ENCODE assay signal across 9 cellular contexts in the genomic region with DNA sequence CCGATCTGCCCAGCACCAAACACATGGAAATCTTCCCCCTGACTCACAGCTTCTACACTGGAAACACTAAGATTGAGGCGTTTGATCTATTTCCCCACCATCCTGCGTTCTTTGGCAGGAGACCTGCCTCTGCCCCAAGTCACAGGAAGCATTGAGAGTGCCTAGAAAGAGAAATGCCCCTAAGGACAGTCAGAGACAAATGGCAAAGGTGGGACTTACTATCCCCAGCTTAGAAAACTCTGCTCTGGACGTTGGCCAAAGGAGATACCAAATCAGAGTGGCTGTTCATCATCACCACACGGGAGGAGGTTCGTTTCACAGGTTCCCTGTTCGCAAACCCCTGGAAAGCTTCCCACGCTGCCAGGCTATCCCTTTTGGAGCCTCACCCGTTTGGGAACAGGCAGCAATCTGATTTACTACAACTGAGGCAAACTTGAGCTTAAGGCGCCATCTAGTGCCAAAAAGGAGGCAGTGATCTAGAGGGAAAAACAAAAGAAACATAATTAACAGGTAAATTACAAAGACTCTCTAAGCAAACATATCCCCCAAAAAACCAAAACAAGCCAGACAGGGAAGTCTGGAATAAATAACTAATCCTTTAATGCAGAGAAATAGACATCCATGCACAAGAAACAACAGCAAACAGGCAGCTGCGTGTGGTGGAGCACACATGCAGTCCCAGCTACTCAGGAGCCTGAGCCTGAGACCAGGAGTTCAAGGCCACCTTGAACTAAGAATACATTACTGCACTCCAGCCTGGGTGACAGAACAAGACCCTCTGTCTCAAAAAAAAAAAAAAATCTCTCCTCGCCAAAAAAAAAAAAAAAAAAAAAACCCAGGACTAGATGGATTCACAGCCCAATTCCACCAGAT. TPM values are rescaled to one million over a fixed set of nuclear protein-coding genes. Genes with fewer than 3 reads are reported as not detected.
DNase-seq lines count a peak whose midpoint lies in the region; ATAC-seq and TF ChIP-seq lines count a peak whose summit lies in the region.
"Had no signal": no experiment of that assay in that cellular context is flagged by ENCODE, and none has a peak within 500 bp of the region (broad histone marks: within the 10 kb centered on the region; RNA-seq: fewer than 3 reads in every experiment).

No MANE protein-coding gene starts in this region.

- peaks cover 3% of the 10 kb centered on the region for H3K9me3 Mint-ChIP-seq in activated naive CD8-positive, alpha-beta T cell treated with anti-CD3 and anti-CD28 coated beads, Interleukin-2, amount 50 U/mL, for 24 hours

- no peak overlapping the region for H3K4me3 Mint-ChIP-seq in activated naive CD8-positive, alpha-beta T cell treated with anti-CD3 and anti-CD28 coated beads, Interleukin-2, amount 50 U/mL, for 24 hours
- H3K4me3 Mint-ChIP-seq: naive B cell had no signal

- ATAC-seq in activated naive CD8-positive, alpha-beta T cell treated with anti-CD3 and anti-CD28 coated beads, Interleukin-2, amount 50 U/mL, for 24 hours, result no peak

- peak overlapping the region; percentile 35 for H3K4me2 ChIP-seq in OCI-LY3 (ENCODE audit: low read length)

- no peak overlapping the region for H3K27ac Mint-ChIP-seq in activated naive CD8-positive, alpha-beta T cell treated with anti-CD3 and anti-CD28 coated beads, Interleukin-2, amount 50 U/mL, for 24 hours
- H3K27ac Mint-ChIP-seq: naive B cell had no signal

- no peak overlapping the region for H3K27ac ChIP-seq in OCI-LY3 (ENCODE audit: low read length)

- peaks cover 45% of the 10 kb centered on the region for H3K27me3 Mint-ChIP-seq in activated naive CD8-positive, alpha-beta T cell treated with anti-CD3 and anti-CD28 coated beads, Interleukin-2, amount 50 U/mL, for 24 hours

- no peaks in the 10 kb centered on the region for H3K79me2 ChIP-seq in OCI-LY3 (ENCODE audit: low read length)

- H3K9me3 ChIP-seq in OCI-LY3 (ENCODE audit: insufficient read depth, low read length), result peaks cover 6% of the 10 kb centered on the region; the same call in 1 of the 2 replicates

- no peak overlapping the region for H3K4me3 ChIP-seq in OCI-LY3 (ENCODE audit: low read length)
- no peak overlapping the region for H3K4me3 ChIP-seq in fibroblast of mammary gland (ENCODE audit: control insufficient read depth, low read depth, low read length)

- TF ChIP-seq CTCF in OCI-LY3 (IDR thresholded peaks at IDR 0.05; ENCODE audit: low read depth, low read length), result peak; percentile 97
- TF ChIP-seq CTCF in fibroblast of mammary gland (conservative IDR thresholded peaks at IDR 0.05; ENCODE audit: control insufficient read depth, insufficient read depth, low read depth, low read length), result peak; percentile 79

- H3K4me1 Mint-ChIP-seq in activated naive CD8-positive, alpha-beta T cell treated with anti-CD3 and anti-CD28 coated beads, Interleukin-2, amount 50 U/mL, for 24 hours, result no peaks in the 10 kb centered on the region
- H3K4me1 Mint-ChIP-seq: naive B cell had no signal

- H3K36me3 ChIP-seq in OCI-LY3 (replicated peaks; ENCODE audit: low read depth, low read length), result no peaks in the 10 kb centered on the region

- H3K27me3 ChIP-seq in OCI-LY3 (ENCODE audit: low read depth, low read length), result peaks cover 45% of the 10 kb centered on the region

- H3K36me3 Mint-ChIP-seq in activated naive CD8-positive, alpha-beta T cell treated with anti-CD3 and anti-CD28 coated beads, Interleukin-2, amount 50 U/mL, for 24 hours (ENCODE audit: low read depth), result no peaks in the 10 kb centered on the region

- no peaks in the 10 kb centered on the region for H4K20me1 ChIP-seq in OCI-LY3 (ENCODE audit: insufficient read depth, low read length)

- peaks cover 6% of the 10 kb centered on the region; the same call in 1 of the 2 replicates for H3K4me1 ChIP-seq in OCI-LY3 (ENCODE audit: low read length)

- DNase-seq in COLO668 (lab: John Stamatoyannopoulos, UW; ENCODE audit: unreplicated experiment) (peak; percentile 20), H4 (ENCODE audit: low spot score) (peak; percentile 63), fibroblast of mammary gland (ENCODE audit: low read depth) (peak; percentile 53), NCI-H2107 treated with DMSO at 0.1 percent for 48 hours (lab: John Stamatoyannopoulos, UW; ENCODE audit: unreplicated experiment) (no peak), DMS79 treated with DMSO at 0.1 percent for 48 hours (lab: John Stamatoyannopoulos, UW) (no peak), cerebellum (ENCODE audit: low spot score) (no peak)
- no peak for DNase-seq in activated naive CD8-positive, alpha-beta T cell treated with anti-CD3 and anti-CD28 coated beads, Interleukin-2, amount 50 U/mL, for 24 hours
- DNase-seq: naive B cell had no signal

- no peak overlapping the region for H3K9ac ChIP-seq in OCI-LY3 (ENCODE audit: low read length)

- peak overlapping the region; percentile 44 for H2AFZ ChIP-seq in OCI-LY3 (ENCODE audit: low read depth, low read length)

RNA-seq across cellular contexts. Expression of a gene that starts 48.4 kb away (rescaled TPM):
- total RNA-seq in H4 (2014; rRNA removed; shearing (Covaris generic)), result 37.8 and 41.9 TPM in 2 replicates
- total RNA-seq in cerebellum, result 49.5 TPM

Comparison
In these comparisons a context has a peak if more than half of its experiments do, and no peak if none do; other contexts are left out.
1. DNase-seq: peak in COLO668 (single experiment), H4 (single experiment) and fibroblast of mammary gland (single experiment); none in NCI-H2107 treated with DMSO at 0.1 percent for 48 hours (single experiment), DMS79 treated with DMSO at 0.1 percent for 48 hours (single experiment), activated naive CD8-positive, alpha-beta T cell treated with anti-CD3 and anti-CD28 coated beads, Interleukin-2, amount 50 U/mL, for 24 hours (single experiment) and cerebellum (single experiment).